Comparison of ENCODE assay signal across 1 cellular context in genomic region chr13:112711528-112712265, GRCh38.
TF ChIP-seq lines count a peak whose summit lies in the region.

No MANE protein-coding gene starts in this region.

TF ChIP-seq in H1, 55 proteins besides CTCF, POLR2A, EP300 and RAD21 (continued from another document):
- peak; percentile 70; the same call in 1 of the 2 replicates for TF ChIP-seq SP1 (IDR thresholded peaks at IDR 0.05; ENCODE audit: low read depth, low read length)
- no peak for TF ChIP-seq MAFK (IDR thresholded peaks at IDR 0.05; ENCODE audit: low read depth, low read length)
- TF ChIP-seq BACH1 (IDR thresholded peaks at IDR 0.05; ENCODE audit: low read length): no peak
- TF ChIP-seq TCF12 (IDR thresholded peaks at IDR 0.05; ENCODE audit: low read depth, low read length): peak; percentile 81
- peak; percentile 48; the same call in 1 of the 2 replicates for TF ChIP-seq CREB1 (IDR thresholded peaks at IDR 0.05)
- peak; percentile 94 to 95 for TF ChIP-seq SIN3A (conservative IDR thresholded peaks at IDR 0.05 in 1 of 2, IDR thresholded peaks at IDR 0.05 in 1 of 2; ENCODE audit: low read depth in 1 of 2, low read length in 2 of 2)
- TF ChIP-seq TEAD4 (IDR thresholded peaks at IDR 0.05; ENCODE audit: low read depth, low read length): peak; percentile 81; the same call in 1 of the 2 replicates
- TF ChIP-seq SP4 (IDR thresholded peaks at IDR 0.05; ENCODE audit: low read length): no peak
- peak; percentile 86 for TF ChIP-seq ASH2L (IDR thresholded peaks at IDR 0.05; ENCODE audit: low read length)
- TF ChIP-seq JUND (IDR thresholded peaks at IDR 0.05; ENCODE audit: low read length): peak; percentile 97
- TF ChIP-seq RBBP5 (IDR thresholded peaks at IDR 0.05; ENCODE audit: borderline replicate concordance, low read depth, low read length): peak; percentile 88; the same call in 1 of the 2 replicates
- peak; percentile 91 for TF ChIP-seq SAP30 (IDR thresholded peaks at IDR 0.05; ENCODE audit: insufficient read depth, insufficient replicate concordance, low read length)
- TF ChIP-seq JUN (IDR thresholded peaks at IDR 0.05; ENCODE audit: low read depth, low read length): peak; percentile 59; the same call in 1 of the 2 replicates
- peak; percentile 12 for TF ChIP-seq NANOG (IDR thresholded peaks at IDR 0.05; ENCODE audit: insufficient read depth, low read depth, low read length, poor library complexity, severe bottlenecking)
- no peak for TF ChIP-seq SUZ12 (IDR thresholded peaks at IDR 0.05; ENCODE audit: low read length)
- peak; percentile 65 for TF ChIP-seq TAF1 (IDR thresholded peaks at IDR 0.05; ENCODE audit: low read depth, low read length)
- TF ChIP-seq ATF3 (IDR thresholded peaks at IDR 0.05; ENCODE audit: insufficient read depth, low read depth, low read length): 0 out of 2 replicates have a peak, but pooled peaks have one; percentile 9
- TF ChIP-seq YY1 (IDR thresholded peaks at IDR 0.05; ENCODE audit: low read depth, low read length): 0 out of 2 replicates have a peak, but pooled peaks have one; percentile 50
- 0 out of 2 replicates have a peak, but pooled peaks have one; percentile 48 for TF ChIP-seq TBP (IDR thresholded peaks at IDR 0.05; ENCODE audit: low read depth, low read length)
- no peak for TF ChIP-seq GTF2F1 (IDR thresholded peaks at IDR 0.05; ENCODE audit: borderline replicate concordance, low read depth, low read length)
- TF ChIP-seq KDM1A (IDR thresholded peaks at IDR 0.05; ENCODE audit: borderline replicate concordance, low read length): peak; percentile 26; the same call in 1 of the 2 replicates
- TF ChIP-seq SIRT6 (IDR thresholded peaks at IDR 0.05; ENCODE audit: low read length): no peak
TF ChIP-seq in H1: peak in this region for 21.
